ENCODE assay signal across 14 cellular contexts in genomic region chr12:12018454-12018853, GRCh38. TPM values are rescaled to one million over a fixed set of nuclear protein-coding genes. Genes with fewer than 3 reads are reported as not detected.
DNase-seq lines count a peak whose midpoint lies in the region; ATAC-seq, FAIRE-seq and TF ChIP-seq lines count a peak whose summit lies in the region.
"Had no signal": no experiment of that assay in that cellular context is flagged by ENCODE, and none has a peak within 500 bp of the region (broad histone marks: within the 10 kb centered on the region; RNA-seq: fewer than 3 reads in every experiment).

No MANE protein-coding gene starts in this region.

- no peaks in the 10 kb centered on the region for H3K9me3 ChIP-seq in left ventricle myocardium inferior (replicated peaks)
- H3K9me3 ChIP-seq in astrocyte (ENCODE audit: insufficient read depth, low read depth, low read length): no peaks in the 10 kb centered on the region
- H3K9me3 ChIP-seq: pancreas had no signal

- no peak overlapping the region for H3K4me2 ChIP-seq in astrocyte (ENCODE audit: low read length)

- H3K27me3 ChIP-seq in left ventricle myocardium inferior (ENCODE audit: low read depth) (no peaks in the 10 kb centered on the region), astrocyte (ENCODE audit: insufficient read depth, low read length) (no peaks in the 10 kb centered on the region)
- H3K27me3 ChIP-seq: pancreas had no signal

- FAIRE-seq in astrocyte (lab: Jason Lieb, UNC): no peak
- peak; percentile 42 for FAIRE-seq in urothelium cell line (lab: Jason Lieb, UNC)
- FAIRE-seq: pancreas had no signal

- H3K79me2 ChIP-seq in astrocyte (ENCODE audit: insufficient read depth, low read length): no peaks in the 10 kb centered on the region

- H3K9ac ChIP-seq in astrocyte (ENCODE audit: low read length): no peak overlapping the region

- H3K4me3 ChIP-seq in left ventricle myocardium inferior (no peak overlapping the region), astrocyte (ENCODE audit: insufficient read depth, low read depth, low read length) (no peak overlapping the region)
- H3K4me3 ChIP-seq: pancreas had no signal

- ATAC-seq in Right ventricle myocardium superior (ENCODE audit: poor library complexity) (peak; percentile 40), HG02678 (IDR thresholded peaks at IDR 0.05; ENCODE audit: unreplicated experiment) (no peak), GM21447 (IDR thresholded peaks at IDR 0.05; ENCODE audit: unreplicated experiment) (no peak)

- TF ChIP-seq CTCF in left ventricle myocardium inferior (IDR thresholded peaks at IDR 0.05; ENCODE audit: borderline replicate concordance) (no peak), astrocyte (IDR thresholded peaks at IDR 0.05; ENCODE audit: insufficient read depth, low read depth, low read length) (no peak)

- peak overlapping the region; percentile 36 for H2AFZ ChIP-seq in astrocyte (ENCODE audit: low read depth, low read length)

- no peak overlapping the region for H3K27ac Mint-ChIP-seq in astrocyte (ENCODE audit: unreplicated experiment)

- H3K4me3 Mint-ChIP-seq in astrocyte (ENCODE audit: unreplicated experiment): no peak overlapping the region
- H3K4me3 Mint-ChIP-seq: IgD-negative memory B cell had no signal

- H3K36me3 ChIP-seq in left ventricle myocardium inferior: no peaks in the 10 kb centered on the region
- no peaks in the 10 kb centered on the region for H3K36me3 ChIP-seq in astrocyte (ENCODE audit: insufficient read depth, low read length)
- H3K36me3 ChIP-seq: pancreas had no signal

- DNase-seq in Right ventricle myocardium superior: no peak
- no peak for DNase-seq in left ventricle myocardium inferior
- DNase-seq in astrocyte (ENCODE audit: low read depth): peak; percentile 61
- peak in 36 of 51 donors; percentile 6 to 71 (median 34) for DNase-seq in hypothalamus (lab: John Stamatoyannopoulos, UW)
- peak; percentile 73 for DNase-seq in urothelium cell line (ENCODE audit: low spot score)
- DNase-seq in NCI-H1417 treated with DMSO at 0.1 percent for 48 hours (lab: John Stamatoyannopoulos, UW): no peak
- DNase-seq: effector CD4-positive, alpha-beta T cell; NCI-H748 treated with DMSO at 0.1 percent for 48 hours; pancreas had no signal

- H3K27me3 Mint-ChIP-seq in astrocyte (ENCODE audit: low read depth, unreplicated experiment): peaks cover 12% of the 10 kb centered on the region

- no peaks in the 10 kb centered on the region for H3K36me3 Mint-ChIP-seq in astrocyte (ENCODE audit: low read depth, unreplicated experiment)
- H3K36me3 Mint-ChIP-seq: IgD-negative memory B cell had no signal

- no peaks in the 10 kb centered on the region for H4K20me1 ChIP-seq in astrocyte (ENCODE audit: insufficient read depth, low read length)

- intact Hi-C loops in Right ventricle myocardium superior (cut with DNase I) (no loop called here), left ventricle myocardium inferior (cut with micrococcal nuclease) (no loop called here)

- no peaks in the 10 kb centered on the region for H3K9me3 Mint-ChIP-seq in astrocyte (ENCODE audit: unreplicated experiment)
- H3K9me3 Mint-ChIP-seq: IgD-negative memory B cell had no signal

- H3K4me1 ChIP-seq in left ventricle myocardium inferior: peaks cover 23% of the 10 kb centered on the region
- H3K4me1 ChIP-seq in astrocyte (ENCODE audit: insufficient read depth, low read length): peaks cover 24% of the 10 kb centered on the region
- H3K4me1 ChIP-seq: pancreas had no signal

- peaks cover 7% of the 10 kb centered on the region for H3K4me1 Mint-ChIP-seq in astrocyte (ENCODE audit: low read depth, unreplicated experiment)

- H3K27ac ChIP-seq in left ventricle myocardium inferior (replicated peaks) (no peak overlapping the region), astrocyte (ENCODE audit: low read depth, low read length) (no peak overlapping the region)
- H3K27ac ChIP-seq: C4-2B, pancreas had no signal

RNA-seq across cellular contexts. Expression of gene BCL2L14, which starts 52.3 kb away (rescaled TPM):
- total RNA-seq in Right ventricle myocardium superior (not detected), left ventricle myocardium inferior (not detected), astrocyte (not detected in 2 replicates)
- total RNA-seq: kidney epithelial cell had no signal

Comparison
In these comparisons a context has a peak if more than half of its experiments do, and no peak if none do; other contexts are left out.
1. DNase-seq: peak in astrocyte (single experiment), hypothalamus (36 of 51) and urothelium cell line (single experiment); none in Right ventricle myocardium superior (single experiment), left ventricle myocardium inferior (single experiment) and NCI-H1417 treated with DMSO at 0.1 percent for 48 hours (single experiment).